1 cellular context compared by ENCODE assay signal in the genomic region with DNA sequence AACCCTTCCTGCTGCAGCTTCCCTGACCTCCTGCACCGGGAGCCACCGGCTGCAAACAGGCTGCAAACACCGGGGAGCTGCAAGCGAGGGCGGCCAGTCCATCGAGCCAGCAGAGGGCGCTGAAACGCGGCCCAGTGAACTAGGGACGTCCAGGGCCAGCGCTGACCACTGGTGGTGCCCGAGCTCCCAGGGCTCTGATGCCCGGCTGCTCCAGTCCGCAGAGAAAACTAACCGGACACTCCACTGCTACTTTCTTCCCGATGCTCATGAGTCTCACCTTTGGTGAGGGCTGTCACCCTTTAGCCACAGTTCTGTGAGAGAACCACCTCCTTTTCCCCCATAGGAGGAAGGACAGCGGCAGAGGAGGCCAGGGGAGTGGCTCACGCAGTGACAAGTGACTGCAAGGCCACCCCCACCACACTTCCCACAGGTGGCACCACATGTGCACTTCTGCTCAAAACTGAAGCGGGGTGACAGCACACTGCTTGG.
TF ChIP-seq lines count a peak whose summit lies in the region.

No MANE protein-coding gene starts in this region.

TF ChIP-seq in HepG2, 621 proteins besides CTCF, POLR2A, EP300 and RAD21 (continued from another document and continues in another):
- TF ChIP-seq, protein P1, sequence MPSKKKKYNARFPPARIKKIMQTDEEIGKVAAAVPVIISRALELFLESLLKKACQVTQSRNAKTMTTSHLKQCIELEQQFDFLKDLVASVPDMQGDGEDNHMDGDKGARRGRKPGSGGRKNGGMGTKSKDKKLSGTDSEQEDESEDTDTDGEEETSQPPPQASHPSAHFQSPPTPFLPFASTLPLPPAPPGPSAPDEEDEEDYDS (CRISPR knock-in tag; IDR thresholded peaks at IDR 0.05), result no peak
- no peak for TF ChIP-seq GLI4 (CRISPR knock-in tag; IDR thresholded peaks at IDR 0.05; ENCODE audit: borderline replicate concordance)
- no peak for TF ChIP-seq DMAP1 (CRISPR knock-in tag; IDR thresholded peaks at IDR 0.05)
- peak; percentile 62; the same call in 1 of the 2 replicates for TF ChIP-seq KDM5B (CRISPR knock-in tag; IDR thresholded peaks at IDR 0.05; ENCODE audit: borderline replicate concordance)
- TF ChIP-seq ZNF615 (CRISPR knock-in tag; IDR thresholded peaks at IDR 0.05; ENCODE audit: borderline replicate concordance), result no peak
- TF ChIP-seq XRCC5 (optimal IDR thresholded peaks at IDR 0.05; ENCODE audit: low read length), result peak; percentile 92
- TF ChIP-seq FOXO1 (CRISPR knock-in tag; IDR thresholded peaks at IDR 0.05), result no peak
- TF ChIP-seq ZNF670 (CRISPR knock-in tag; IDR thresholded peaks at IDR 0.05; ENCODE audit: borderline replicate concordance), result no peak
- TF ChIP-seq ZBTB20 (CRISPR knock-in tag; IDR thresholded peaks at IDR 0.05; ENCODE audit: borderline replicate concordance, low read depth), result no peak
- peak; percentile 40 for TF ChIP-seq PHF8 (CRISPR knock-in tag; IDR thresholded peaks at IDR 0.05)
- TF ChIP-seq HOXA9 (CRISPR knock-in tag; IDR thresholded peaks at IDR 0.05; ENCODE audit: borderline replicate concordance), result no peak
- TF ChIP-seq ZNF143 (CRISPR knock-in tag; IDR thresholded peaks at IDR 0.05), result no peak
- no peak for TF ChIP-seq NFRKB (IDR thresholded peaks at IDR 0.05)
- TF ChIP-seq, protein P2, sequence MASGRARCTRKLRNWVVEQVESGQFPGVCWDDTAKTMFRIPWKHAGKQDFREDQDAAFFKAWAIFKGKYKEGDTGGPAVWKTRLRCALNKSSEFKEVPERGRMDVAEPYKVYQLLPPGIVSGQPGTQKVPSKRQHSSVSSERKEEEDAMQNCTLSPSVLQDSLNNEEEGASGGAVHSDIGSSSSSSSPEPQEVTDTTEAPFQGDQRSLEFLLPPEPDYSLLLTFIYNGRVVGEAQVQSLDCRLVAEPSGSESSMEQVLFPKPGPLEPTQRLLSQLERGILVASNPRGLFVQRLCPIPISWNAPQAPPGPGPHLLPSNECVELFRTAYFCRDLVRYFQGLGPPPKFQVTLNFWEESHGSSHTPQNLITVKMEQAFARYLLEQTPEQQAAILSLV (CRISPR knock-in tag; IDR thresholded peaks at IDR 0.05; ENCODE audit: borderline replicate concordance), result 0 out of 2 replicates have a peak, but pooled peaks have one; percentile 27
- TF ChIP-seq SRSF4 (IDR thresholded peaks at IDR 0.05; ENCODE audit: low read depth, low read length, poor library complexity, severe bottlenecking), result no peak
- TF ChIP-seq PAF1 (CRISPR knock-in tag; IDR thresholded peaks at IDR 0.05), result no peak
- TF ChIP-seq MEF2D (CRISPR knock-in tag; IDR thresholded peaks at IDR 0.05), result no peak
- TF ChIP-seq XBP1 (CRISPR knock-in tag; IDR thresholded peaks at IDR 0.05), result no peak
- no peak for TF ChIP-seq SNAI1 (CRISPR knock-in tag; IDR thresholded peaks at IDR 0.05; ENCODE audit: borderline replicate concordance)
- TF ChIP-seq, protein P3, sequence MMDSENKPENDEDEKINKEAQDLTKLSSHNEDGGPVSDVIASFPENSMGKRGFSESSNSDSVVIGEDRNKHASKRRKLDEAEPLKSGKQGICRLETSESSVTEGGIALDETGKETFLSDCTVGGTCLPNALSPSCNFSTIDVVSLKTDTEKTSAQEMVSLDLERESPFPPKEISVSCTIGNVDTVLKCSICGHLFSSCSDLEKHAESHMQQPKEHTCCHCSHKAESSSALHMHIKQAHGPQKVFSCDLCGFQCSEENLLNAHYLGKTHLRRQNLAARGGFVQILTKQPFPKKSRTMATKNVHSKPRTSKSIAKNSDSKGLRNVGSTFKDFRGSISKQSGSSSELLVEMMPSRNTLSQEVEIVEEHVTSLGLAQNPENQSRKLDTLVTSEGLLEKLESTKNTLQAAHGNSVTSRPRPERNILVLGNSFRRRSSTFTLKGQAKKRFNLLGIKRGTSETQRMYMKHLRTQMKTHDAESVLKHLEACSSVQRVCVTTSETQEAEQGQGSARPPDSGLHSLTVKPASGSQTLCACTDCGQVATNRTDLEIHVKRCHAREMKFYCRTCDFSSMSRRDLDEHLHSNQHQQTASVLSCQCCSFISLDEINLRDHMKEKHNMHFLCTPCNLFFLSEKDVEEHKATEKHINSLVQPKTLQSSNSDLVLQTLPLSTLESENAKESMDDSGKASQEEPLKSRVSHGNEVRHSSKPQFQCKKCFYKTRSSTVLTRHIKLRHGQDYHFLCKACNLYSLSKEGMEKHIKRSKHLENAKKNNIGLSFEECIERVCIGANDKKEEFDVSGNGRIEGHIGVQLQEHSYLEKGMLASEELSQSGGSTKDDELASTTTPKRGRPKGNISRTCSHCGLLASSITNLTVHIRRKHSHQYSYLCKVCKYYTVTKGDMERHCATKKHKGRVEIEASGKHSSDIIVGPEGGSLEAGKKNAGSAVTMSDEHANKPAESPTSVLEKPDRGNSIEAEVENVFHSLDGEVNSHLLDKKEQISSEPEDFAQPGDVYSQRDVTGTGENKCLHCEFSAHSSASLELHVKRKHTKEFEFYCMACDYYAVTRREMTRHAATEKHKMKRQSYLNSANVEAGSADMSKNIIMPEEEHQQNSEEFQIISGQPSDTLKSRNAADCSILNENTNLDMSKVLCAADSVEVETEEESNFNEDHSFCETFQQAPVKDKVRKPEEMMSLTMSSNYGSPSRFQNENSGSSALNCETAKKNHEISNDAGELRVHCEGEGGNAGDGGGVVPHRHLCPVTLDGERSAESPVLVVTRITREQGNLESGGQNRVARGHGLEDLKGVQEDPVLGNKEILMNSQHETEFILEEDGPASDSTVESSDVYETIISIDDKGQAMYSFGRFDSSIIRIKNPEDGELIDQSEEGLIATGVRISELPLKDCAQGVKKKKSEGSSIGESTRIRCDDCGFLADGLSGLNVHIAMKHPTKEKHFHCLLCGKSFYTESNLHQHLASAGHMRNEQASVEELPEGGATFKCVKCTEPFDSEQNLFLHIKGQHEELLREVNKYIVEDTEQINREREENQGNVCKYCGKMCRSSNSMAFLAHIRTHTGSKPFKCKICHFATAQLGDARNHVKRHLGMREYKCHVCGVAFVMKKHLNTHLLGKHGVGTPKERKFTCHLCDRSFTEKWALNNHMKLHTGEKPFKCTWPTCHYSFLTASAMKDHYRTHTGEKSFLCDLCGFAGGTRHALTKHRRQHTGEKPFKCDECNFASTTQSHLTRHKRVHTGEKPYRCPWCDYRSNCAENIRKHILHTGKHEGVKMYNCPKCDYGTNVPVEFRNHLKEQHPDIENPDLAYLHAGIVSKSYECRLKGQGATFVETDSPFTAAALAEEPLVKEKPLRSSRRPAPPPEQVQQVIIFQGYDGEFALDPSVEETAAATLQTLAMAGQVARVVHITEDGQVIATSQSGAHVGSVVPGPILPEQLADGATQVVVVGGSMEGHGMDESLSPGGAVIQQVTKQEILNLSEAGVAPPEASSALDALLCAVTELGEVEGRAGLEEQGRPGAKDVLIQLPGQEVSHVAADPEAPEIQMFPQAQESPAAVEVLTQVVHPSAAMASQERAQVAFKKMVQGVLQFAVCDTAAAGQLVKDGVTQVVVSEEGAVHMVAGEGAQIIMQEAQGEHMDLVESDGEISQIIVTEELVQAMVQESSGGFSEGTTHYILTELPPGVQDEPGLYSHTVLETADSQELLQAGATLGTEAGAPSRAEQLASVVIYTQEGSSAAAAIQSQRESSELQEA (CRISPR knock-in tag; IDR thresholded peaks at IDR 0.05; ENCODE audit: not compliant biosample characterization), result no peak
- TF ChIP-seq, protein P4, sequence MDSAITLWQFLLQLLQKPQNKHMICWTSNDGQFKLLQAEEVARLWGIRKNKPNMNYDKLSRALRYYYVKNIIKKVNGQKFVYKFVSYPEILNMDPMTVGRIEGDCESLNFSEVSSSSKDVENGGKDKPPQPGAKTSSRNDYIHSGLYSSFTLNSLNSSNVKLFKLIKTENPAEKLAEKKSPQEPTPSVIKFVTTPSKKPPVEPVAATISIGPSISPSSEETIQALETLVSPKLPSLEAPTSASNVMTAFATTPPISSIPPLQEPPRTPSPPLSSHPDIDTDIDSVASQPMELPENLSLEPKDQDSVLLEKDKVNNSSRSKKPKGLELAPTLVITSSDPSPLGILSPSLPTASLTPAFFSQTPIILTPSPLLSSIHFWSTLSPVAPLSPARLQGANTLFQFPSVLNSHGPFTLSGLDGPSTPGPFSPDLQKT (CRISPR knock-in tag; IDR thresholded peaks at IDR 0.05; ENCODE audit: borderline replicate concordance), result no peak
- TF ChIP-seq, protein P5, sequence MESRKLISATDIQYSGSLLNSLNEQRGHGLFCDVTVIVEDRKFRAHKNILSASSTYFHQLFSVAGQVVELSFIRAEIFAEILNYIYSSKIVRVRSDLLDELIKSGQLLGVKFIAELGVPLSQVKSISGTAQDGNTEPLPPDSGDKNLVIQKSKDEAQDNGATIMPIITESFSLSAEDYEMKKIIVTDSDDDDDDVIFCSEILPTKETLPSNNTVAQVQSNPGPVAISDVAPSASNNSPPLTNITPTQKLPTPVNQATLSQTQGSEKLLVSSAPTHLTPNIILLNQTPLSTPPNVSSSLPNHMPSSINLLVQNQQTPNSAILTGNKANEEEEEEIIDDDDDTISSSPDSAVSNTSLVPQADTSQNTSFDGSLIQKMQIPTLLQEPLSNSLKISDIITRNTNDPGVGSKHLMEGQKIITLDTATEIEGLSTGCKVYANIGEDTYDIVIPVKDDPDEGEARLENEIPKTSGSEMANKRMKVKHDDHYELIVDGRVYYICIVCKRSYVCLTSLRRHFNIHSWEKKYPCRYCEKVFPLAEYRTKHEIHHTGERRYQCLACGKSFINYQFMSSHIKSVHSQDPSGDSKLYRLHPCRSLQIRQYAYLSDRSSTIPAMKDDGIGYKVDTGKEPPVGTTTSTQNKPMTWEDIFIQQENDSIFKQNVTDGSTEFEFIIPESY (CRISPR knock-in tag; IDR thresholded peaks at IDR 0.05), result peak; percentile 36; the same call in 1 of the 2 replicates
- no peak for TF ChIP-seq ZMYM2 (CRISPR knock-in tag; IDR thresholded peaks at IDR 0.05)
- TF ChIP-seq ZNF773 (CRISPR knock-in tag; IDR thresholded peaks at IDR 0.05; ENCODE audit: borderline replicate concordance), result no peak
- no peak for TF ChIP-seq NFKBIZ (CRISPR knock-in tag; IDR thresholded peaks at IDR 0.05)
- peak; percentile 73 for TF ChIP-seq ZNF501 (CRISPR knock-in tag; IDR thresholded peaks at IDR 0.05)
- no peak for TF ChIP-seq MAZ (IDR thresholded peaks at IDR 0.05; ENCODE audit: borderline replicate concordance, low read depth, low read length)
- TF ChIP-seq MAZ (CRISPR knock-in tag; IDR thresholded peaks at IDR 0.05; ENCODE audit: low read depth), result no peak; the same call in 1 of the 2 replicates
- TF ChIP-seq KDM5A (IDR thresholded peaks at IDR 0.05; ENCODE audit: borderline replicate concordance, low read length), result no peak
- TF ChIP-seq, protein P6, sequence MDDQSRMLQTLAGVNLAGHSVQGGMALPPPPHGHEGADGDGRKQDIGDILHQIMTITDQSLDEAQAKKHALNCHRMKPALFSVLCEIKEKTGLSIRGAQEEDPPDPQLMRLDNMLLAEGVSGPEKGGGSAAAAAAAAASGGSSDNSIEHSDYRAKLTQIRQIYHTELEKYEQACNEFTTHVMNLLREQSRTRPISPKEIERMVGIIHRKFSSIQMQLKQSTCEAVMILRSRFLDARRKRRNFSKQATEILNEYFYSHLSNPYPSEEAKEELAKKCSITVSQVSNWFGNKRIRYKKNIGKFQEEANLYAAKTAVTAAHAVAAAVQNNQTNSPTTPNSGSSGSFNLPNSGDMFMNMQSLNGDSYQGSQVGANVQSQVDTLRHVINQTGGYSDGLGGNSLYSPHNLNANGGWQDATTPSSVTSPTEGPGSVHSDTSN (CRISPR knock-in tag; IDR thresholded peaks at IDR 0.05; ENCODE audit: borderline replicate concordance), result no peak
- no peak for TF ChIP-seq HOXA7 (CRISPR knock-in tag; IDR thresholded peaks at IDR 0.05)
- TF ChIP-seq ZNF484 (CRISPR knock-in tag; IDR thresholded peaks at IDR 0.05; ENCODE audit: borderline replicate concordance, low read depth), result no peak
- peak; percentile 62; the same call in 1 of the 2 replicates for TF ChIP-seq ZNF619 (CRISPR knock-in tag; IDR thresholded peaks at IDR 0.05)
- TF ChIP-seq ZNF737 (CRISPR knock-in tag; IDR thresholded peaks at IDR 0.05; ENCODE audit: borderline replicate concordance), result no peak
- TF ChIP-seq GTF2F1 (IDR thresholded peaks at IDR 0.05; ENCODE audit: low read length), result no peak
- TF ChIP-seq KDM6A (CRISPR knock-in tag; IDR thresholded peaks at IDR 0.05; ENCODE audit: low read depth), result no peak
- TF ChIP-seq, protein P7, sequence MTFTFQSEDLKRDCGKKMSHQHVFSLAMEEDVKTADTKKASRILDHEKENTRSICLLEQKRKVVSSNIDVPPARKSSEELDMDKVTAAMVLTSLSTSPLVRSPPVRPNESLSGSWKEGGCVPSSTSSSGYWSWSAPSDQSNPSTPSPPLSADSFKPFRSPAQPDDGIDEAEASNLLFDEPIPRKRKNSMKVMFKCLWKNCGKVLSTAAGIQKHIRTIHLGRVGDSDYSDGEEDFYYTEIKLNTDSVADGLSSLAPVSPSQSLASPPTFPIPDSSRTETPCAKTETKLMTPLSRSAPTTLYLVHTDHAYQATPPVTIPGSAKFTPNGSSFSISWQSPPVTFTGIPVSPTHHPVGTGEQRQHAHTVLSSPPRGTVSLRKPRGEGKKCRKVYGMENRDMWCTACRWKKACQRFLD (CRISPR knock-in tag; IDR thresholded peaks at IDR 0.05; ENCODE audit: borderline replicate concordance), result no peak
- no peak for TF ChIP-seq ZNF552 (CRISPR knock-in tag; IDR thresholded peaks at IDR 0.05; ENCODE audit: borderline replicate concordance)
- TF ChIP-seq MBD4 (IDR thresholded peaks at IDR 0.05; ENCODE audit: borderline replicate concordance, low read length), result no peak
- peak; percentile 51; the same call in 1 of the 2 replicates for TF ChIP-seq ZNF350 (CRISPR knock-in tag; IDR thresholded peaks at IDR 0.05; ENCODE audit: borderline replicate concordance, low read depth)
- TF ChIP-seq RCOR2 (CRISPR knock-in tag; IDR thresholded peaks at IDR 0.05), result no peak
- TF ChIP-seq, protein P8, sequence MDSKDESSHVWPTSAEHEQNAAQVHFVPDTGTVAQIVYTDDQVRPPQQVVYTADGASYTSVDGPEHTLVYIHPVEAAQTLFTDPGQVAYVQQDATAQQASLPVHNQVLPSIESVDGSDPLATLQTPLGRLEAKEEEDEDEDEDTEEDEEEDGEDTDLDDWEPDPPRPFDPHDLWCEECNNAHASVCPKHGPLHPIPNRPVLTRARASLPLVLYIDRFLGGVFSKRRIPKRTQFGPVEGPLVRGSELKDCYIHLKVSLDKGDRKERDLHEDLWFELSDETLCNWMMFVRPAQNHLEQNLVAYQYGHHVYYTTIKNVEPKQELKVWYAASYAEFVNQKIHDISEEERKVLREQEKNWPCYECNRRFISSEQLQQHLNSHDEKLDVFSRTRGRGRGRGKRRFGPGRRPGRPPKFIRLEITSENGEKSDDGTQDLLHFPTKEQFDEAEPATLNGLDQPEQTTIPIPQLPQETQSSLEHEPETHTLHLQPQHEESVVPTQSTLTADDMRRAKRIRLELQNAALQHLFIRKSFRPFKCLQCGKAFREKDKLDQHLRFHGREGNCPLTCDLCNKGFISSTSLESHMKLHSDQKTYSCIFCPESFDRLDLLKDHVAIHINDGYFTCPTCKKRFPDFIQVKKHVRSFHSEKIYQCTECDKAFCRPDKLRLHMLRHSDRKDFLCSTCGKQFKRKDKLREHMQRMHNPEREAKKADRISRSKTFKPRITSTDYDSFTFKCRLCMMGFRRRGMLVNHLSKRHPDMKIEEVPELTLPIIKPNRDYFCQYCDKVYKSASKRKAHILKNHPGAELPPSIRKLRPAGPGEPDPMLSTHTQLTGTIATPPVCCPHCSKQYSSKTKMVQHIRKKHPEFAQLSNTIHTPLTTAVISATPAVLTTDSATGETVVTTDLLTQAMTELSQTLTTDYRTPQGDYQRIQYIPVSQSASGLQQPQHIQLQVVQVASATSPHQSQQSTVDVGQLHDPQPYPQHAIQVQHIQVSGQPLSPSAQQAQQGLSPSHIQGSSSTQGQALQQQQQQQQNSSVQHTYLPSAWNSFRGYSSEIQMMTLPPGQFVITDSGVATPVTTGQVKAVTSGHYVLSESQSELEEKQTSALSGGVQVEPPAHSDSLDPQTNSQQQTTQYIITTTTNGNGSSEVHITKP (CRISPR knock-in tag; IDR thresholded peaks at IDR 0.05; ENCODE audit: low read depth), result no peak
- TF ChIP-seq MZF1 (CRISPR knock-in tag; IDR thresholded peaks at IDR 0.05; ENCODE audit: borderline replicate concordance), result no peak
- no peak for TF ChIP-seq ZNF367 (CRISPR knock-in tag; IDR thresholded peaks at IDR 0.05; ENCODE audit: borderline replicate concordance)
